Comparison of ENCODE assay signal across 23 cellular contexts in genomic region chr7:112958775-112959174, GRCh38.
DNase-seq lines count a peak whose midpoint lies in the region; ATAC-seq, FAIRE-seq and TF ChIP-seq lines count a peak whose summit lies in the region.
"Had no signal": no experiment of that assay in that cellular context is flagged by ENCODE, and none has a peak within 500 bp of the region (broad histone marks: within the 10 kb centered on the region; RNA-seq: fewer than 3 reads in every experiment).

No MANE protein-coding gene starts in this region.

- TF ChIP-seq RAD21 in K562 (CRISPR knock-in tag; conservative IDR thresholded peaks at IDR 0.05 in 1 of 2, IDR thresholded peaks at IDR 0.05 in 1 of 2), result no peak

- H3K4me3 ChIP-seq in K562, result no peak overlapping the region
- H3K4me3 ChIP-seq: BLaER1 had no signal

- no peaks in the 10 kb centered on the region for H3K27me3 ChIP-seq in K562 (ENCODE audit: control insufficient read depth in 2 of 2, insufficient read depth in 2 of 2, low read length in 2 of 2)
- H3K27me3 ChIP-seq: BLaER1 had no signal

- H3K79me2 ChIP-seq in K562 (ENCODE audit: control insufficient read depth, insufficient read depth, low read length), result no peaks in the 10 kb centered on the region

- no peaks in the 10 kb centered on the region for H4K20me1 ChIP-seq in K562 (replicated peaks; ENCODE audit: control insufficient read depth, insufficient read depth, low read length)
- H4K20me1 ChIP-seq: BLaER1 had no signal

- intact Hi-C loops in K562 (cut with micrococcal nuclease), result no loop called here
- intact Hi-C loops in head of caudate nucleus (cut with DNase I), result no loop called here

- TF ChIP-seq CTCF in 22Rv1 (IDR thresholded peaks at IDR 0.05) (no peak), VCaP (conservative IDR thresholded peaks at IDR 0.05) (no peak), K562 (IDR thresholded peaks at IDR 0.05 in 2 of 3, conservative IDR thresholded peaks at IDR 0.05 in 1 of 3; ENCODE audit: insufficient read depth in 2 of 3, low read depth in 1 of 3, low read length in 3 of 3) (no peak)

- no peak overlapping the region for H2AFZ ChIP-seq in K562 (ENCODE audit: low read depth, low read length)

- H3K27ac ChIP-seq in 22Rv1 (peak overlapping the region; percentile 45), VCaP (peak overlapping the region; percentile 42; the same call in 1 of the 2 replicates), K562 (ENCODE audit: extremely low read depth, low read depth, low read length) (no peak overlapping the region)
- H3K27ac ChIP-seq: BLaER1 had no signal

- in situ Hi-C loops in K562 (cut with MboI), result no loop called here

- BruUV-seq in K562 (replicated peaks; lab: Mats Ljungman, UMichigan), result no TSS peak

- no peak for TF ChIP-seq EP300 in K562 (IDR thresholded peaks at IDR 0.05; ENCODE audit: low read length)

- H3K36me3 ChIP-seq in K562 (ENCODE audit: control insufficient read depth, insufficient read depth, low read length), result no peaks in the 10 kb centered on the region
- H3K36me3 ChIP-seq: BE2C, BLaER1 had no signal

- no peak for FAIRE-seq in K562 (lab: Jason Lieb, UNC)
- FAIRE-seq: GM12891, GM19239 had no signal

- TF ChIP-seq POLR2A in K562 (conservative IDR thresholded peaks at IDR 0.05), result no peak

- CTCF ChIA-PET in K562 (lab: Yijun Ruan, JAX; ENCODE audit: low intra/inter-chr PET ratio), result no interaction called here

- no peaks in the 10 kb centered on the region for H3K4me1 ChIP-seq in K562 (replicated peaks in 1 of 2; ENCODE audit: control insufficient read depth in 2 of 2, insufficient read depth in 2 of 2, low read length in 2 of 2)
- H3K4me1 ChIP-seq: BE2C, BLaER1 had no signal

- H3K9ac ChIP-seq in K562 (ENCODE audit: insufficient read depth in 1 of 2, low read depth in 2 of 2, low read length in 2 of 2), result no peak overlapping the region
- H3K9ac ChIP-seq: BLaER1 had no signal

- no peaks in the 10 kb centered on the region for H3K9me3 ChIP-seq in K562 (replicated peaks; ENCODE audit: control insufficient read depth, insufficient read depth, low read depth, low read length)
- H3K9me3 ChIP-seq: BE2C, BLaER1 had no signal

- ATAC-seq in K562, result no peak

- H3K9me1 ChIP-seq in K562 (ENCODE audit: control insufficient read depth, insufficient read depth, low read length), result no peaks in the 10 kb centered on the region

- DNase-seq in K562 (ENCODE audit: extremely low read depth in 1 of 4, low spot score in 3 of 4) (no peak), head of caudate nucleus (no peak), T1000 (lab: John Stamatoyannopoulos, UW) (no peak)
- DNase-seq: 8988T; ACHN; BE2C; C1 segment of cervical spinal cord; CD4-positive, alpha-beta memory T cell; CD4-positive, CD25-positive, alpha-beta regulatory T cell; CD8-positive, alpha-beta memory T cell; COR-L47; DMS 273 treated with DMSO at 0.1 percent for 48 hours; DMS153; DMS53; DMS79; DND-41; EL; GDM1 had no signal

- POLR2A ChIA-PET in K562 (lab: Yijun Ruan, JAX), result no interaction called here

- H3K4me2 ChIP-seq in K562 (ENCODE audit: insufficient read depth, low read length), result no peak overlapping the region
- H3K4me2 ChIP-seq: BLaER1 had no signal

TF ChIP-seq in K562, 482 proteins besides CTCF, POLR2A, EP300 and RAD21:
- TF ChIP-seq ZKSCAN1 (IDR thresholded peaks at IDR 0.05; ENCODE audit: low read depth, low read length), result peak; percentile 74
- no peak for TF ChIP-seq GABPB2 (CRISPR knock-in tag; conservative IDR thresholded peaks at IDR 0.05)
- no peak for TF ChIP-seq TCF7L2 (IDR thresholded peaks at IDR 0.05; ENCODE audit: low read depth, low read length)
- no peak for TF ChIP-seq NUFIP1 (IDR thresholded peaks at IDR 0.05; ENCODE audit: partially characterized antibody)
- TF ChIP-seq PHF20 (IDR thresholded peaks at IDR 0.05; ENCODE audit: partially characterized antibody), result no peak
- no peak for TF ChIP-seq MECOM (CRISPR knock-in tag; IDR thresholded peaks at IDR 0.05)
- no peak for TF ChIP-seq GTF2A2 (tag; IDR thresholded peaks at IDR 0.05)
- TF ChIP-seq ZNF24 (IDR thresholded peaks at IDR 0.05), result peak; percentile 92
- no peak for TF ChIP-seq TBP (optimal IDR thresholded peaks at IDR 0.05; ENCODE audit: low read depth, low read length)
- TF ChIP-seq, protein P1, sequence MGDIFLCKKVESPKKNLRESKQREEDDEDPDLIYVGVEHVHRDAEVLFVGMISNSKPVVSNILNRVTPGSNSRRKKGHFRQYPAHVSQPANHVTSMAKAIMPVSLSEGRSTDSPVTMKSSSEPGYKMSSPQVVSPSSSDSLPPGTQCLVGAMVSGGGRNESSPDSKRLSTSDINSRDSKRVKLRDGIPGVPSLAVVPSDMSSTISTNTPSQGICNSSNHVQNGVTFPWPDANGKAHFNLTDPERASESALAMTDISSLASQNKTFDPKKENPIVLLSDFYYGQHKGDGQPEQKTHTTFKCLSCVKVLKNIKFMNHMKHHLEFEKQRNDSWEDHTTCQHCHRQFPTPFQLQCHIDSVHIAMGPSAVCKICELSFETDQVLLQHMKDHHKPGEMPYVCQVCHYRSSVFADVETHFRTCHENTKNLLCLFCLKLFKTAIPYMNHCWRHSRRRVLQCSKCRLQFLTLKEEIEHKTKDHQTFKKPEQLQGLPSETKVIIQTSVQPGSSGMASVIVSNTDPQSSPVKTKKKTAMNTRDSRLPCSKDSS (IDR thresholded peaks at IDR 0.05; ENCODE audit: low read depth, partially characterized antibody), result no peak
- no peak for TF ChIP-seq TRIM28 (IDR thresholded peaks at IDR 0.05)
